Comparison of ENCODE assay signal across 9 cellular contexts in the genomic region with DNA sequence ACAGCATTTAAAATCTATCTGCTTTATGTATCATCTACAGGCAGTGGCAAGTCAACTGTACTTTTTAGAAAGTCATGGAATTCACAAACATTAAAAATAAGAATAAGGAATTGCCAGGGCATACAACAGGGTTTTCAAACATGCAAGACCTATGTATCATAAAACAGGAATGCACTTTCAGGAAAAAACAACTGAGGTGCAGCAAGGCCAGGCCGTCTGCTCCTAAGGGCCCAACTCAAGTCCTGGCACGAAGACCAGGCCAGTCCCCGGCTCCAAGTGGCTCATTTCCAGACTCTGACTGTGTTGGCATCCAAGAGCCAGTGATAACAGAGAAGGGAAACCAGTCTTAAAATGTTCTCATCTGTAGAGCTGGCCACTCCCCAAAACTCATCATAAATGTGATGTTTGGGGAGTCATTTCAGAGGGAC. TPM values are rescaled to one million over a fixed set of nuclear protein-coding genes. Genes with fewer than 3 reads are reported as not detected.
DNase-seq lines count a peak whose midpoint lies in the region; ATAC-seq, FAIRE-seq and TF ChIP-seq lines count a peak whose summit lies in the region.
"Had no signal": no experiment of that assay in that cellular context is flagged by ENCODE, and none has a peak within 500 bp of the region (broad histone marks: within the 10 kb centered on the region; RNA-seq: fewer than 3 reads in every experiment).

No MANE protein-coding gene starts in this region.

- H2AFZ ChIP-seq in endothelial cell of umbilical vein (ENCODE audit: low read depth, low read length), result no peak overlapping the region
- H2AFZ ChIP-seq in mesenchymal stem cell (ENCODE audit: low read depth, low read length), result no peak overlapping the region

- H3K9me3 Mint-ChIP-seq in CD14-positive monocyte, result peaks cover 0 to 3% (median 0%) of the 10 kb centered on the region in 7 donors

- H3K4me1 ChIP-seq in endothelial cell of umbilical vein (ENCODE audit: control insufficient read depth, extremely low read depth, insufficient read depth, low read length) (peaks cover 50% of the 10 kb centered on the region), mesenchymal stem cell (ENCODE audit: control insufficient read depth, insufficient read depth, low read depth, low read length) (peaks cover 4% of the 10 kb centered on the region), urinary bladder (ENCODE audit: insufficient read depth) (no peaks in the 10 kb centered on the region)

- H3K36me3 Mint-ChIP-seq in CD14-positive monocyte, result peaks cover 22 to 23% of the 10 kb centered on the region in 2 donors

- H2AK5ac ChIP-seq in mesenchymal stem cell (ENCODE audit: low read length, severe bottlenecking), result no peak overlapping the region

- intact Hi-C loops in endothelial cell of umbilical vein (cut with micrococcal nuclease), result loop anchor here (1.0 to 5.0 kb wide), 4 partner anchors 37 to 126 kb away; a partner anchor contains a TSS
- intact Hi-C loops in CD14-positive monocyte (cut with micrococcal nuclease), result no loop called here

- peak overlapping the region; percentile 74 for H3K9ac ChIP-seq in endothelial cell of umbilical vein (replicated peaks; ENCODE audit: extremely low read depth, insufficient read depth, low read length)
- peak overlapping the region; percentile 78 for H3K9ac ChIP-seq in mesenchymal stem cell (ENCODE audit: low read length)

- POLR2A ChIA-PET in endothelial cell of umbilical vein (lab: Charles Lee), result interaction anchor here (1.6 kb wide), 1 partner anchor 41 kb away, joined by 4 read pairs; no protein-coding TSS in a partner anchor

- H2BK5ac ChIP-seq in mesenchymal stem cell (ENCODE audit: low read depth, low read length, poor library complexity, severe bottlenecking), result no peak overlapping the region

- no peak overlapping the region for H2BK120ac ChIP-seq in mesenchymal stem cell (ENCODE audit: low read depth, low read length)

- no peak overlapping the region for H2BK12ac ChIP-seq in mesenchymal stem cell (ENCODE audit: low read length in 2 of 2)

- H4K91ac ChIP-seq in mesenchymal stem cell (ENCODE audit: low read length), result no peak overlapping the region

- no peaks in the 10 kb centered on the region for H4K20me1 ChIP-seq in endothelial cell of umbilical vein (replicated peaks; ENCODE audit: control insufficient read depth, extremely low read depth, insufficient read depth, low read length)

- no TSS peak for BruUV-seq in endothelial cell of umbilical vein (replicated peaks; lab: Mats Ljungman, UMichigan)

- H3K4me1 Mint-ChIP-seq in CD14-positive monocyte, result peaks cover 49% of the 10 kb centered on the region

- TF ChIP-seq POLR2A in endothelial cell of umbilical vein (IDR thresholded peaks at IDR 0.05; ENCODE audit: low read depth, low read length), result peak; percentile 77

- H3K18ac ChIP-seq in mesenchymal stem cell (ENCODE audit: low read depth in 1 of 2, low read length in 2 of 2), result no peak overlapping the region

- no peaks in the 10 kb centered on the region for H3K27me3 ChIP-seq in endothelial cell of umbilical vein (ENCODE audit: control insufficient read depth in 2 of 2, insufficient read depth in 2 of 2, low read length in 2 of 2)
- H3K27me3 ChIP-seq in mesenchymal stem cell (ENCODE audit: control insufficient read depth in 1 of 2, insufficient read depth in 1 of 2, low read length in 2 of 2), result no peaks in the 10 kb centered on the region

- CTCF ChIA-PET in endothelial cell of umbilical vein (lab: Charles Lee), result interaction anchor here (1.2 to 3.2 kb wide), 5 partner anchors 10 to 41 kb away, joined by 4 to 13 read pairs (median 7); no protein-coding TSS in a partner anchor

- peaks cover 10% of the 10 kb centered on the region for H3K79me1 ChIP-seq in mesenchymal stem cell (replicated peaks; ENCODE audit: low read length, poor library complexity, severe bottlenecking)

- no peak overlapping the region for H3K23ac ChIP-seq in mesenchymal stem cell (ENCODE audit: low read length in 2 of 2)

- H3K79me2 ChIP-seq in endothelial cell of umbilical vein (ENCODE audit: control insufficient read depth, insufficient read depth, low read length), result peaks cover 34% of the 10 kb centered on the region

- WGBS in mesenchymal stem cell, result 64% methylated on average over 3 of the region's 3 CpGs
- 18% methylated on average over 3 of the region's 3 CpGs for WGBS in urinary bladder

- no peak for TF ChIP-seq CTCF in endothelial cell of umbilical vein (IDR thresholded peaks at IDR 0.05; ENCODE audit: extremely low read depth in 1 of 2, insufficient read depth in 1 of 2, low read depth in 1 of 2, low read length in 2 of 2)
- TF ChIP-seq CTCF in CD14-positive monocyte (IDR thresholded peaks at IDR 0.05), result no peak

- H3K4me3 ChIP-seq in endothelial cell of umbilical vein (replicated peaks in 1 of 3; ENCODE audit: insufficient read depth in 1 of 3, low read depth in 1 of 3, low read length in 3 of 3) (no peak overlapping the region), mesenchymal stem cell (ENCODE audit: insufficient read depth in 1 of 2, low read depth in 1 of 2, low read length in 2 of 2) (peak overlapping the region in 1 of 2 experiments; percentile 47), urinary bladder (ENCODE audit: low read depth, low read length) (no peak overlapping the region)

- no peak overlapping the region for H2BK15ac ChIP-seq in mesenchymal stem cell (ENCODE audit: low read depth, poor library complexity, severe bottlenecking)

- no peak overlapping the region for H3K4me3 Mint-ChIP-seq in CD14-positive monocyte

- peak overlapping the region in 1 of 7 donors; percentile 30 for H3K27ac Mint-ChIP-seq in CD14-positive monocyte

- DNase-seq in NCI-H226, result peak; percentile 98
- peak; percentile 98 for DNase-seq in endothelial cell of umbilical vein (ENCODE audit: low read depth, low spot score)
- peak; percentile 38 for DNase-seq in mesenchymal stem cell
- no peak for DNase-seq in CD14-positive monocyte (ENCODE audit: low spot score)
- DNase-seq: NCI-H1105 treated with DMSO at 0.1 percent for 48 hours had no signal

- dilution Hi-C loops in endothelial cell of umbilical vein (cut with MboI; ENCODE audit: extremely low pct_ligation_motif_present, low sequenced_read_pairs), result no loop called here

- H3K9me3 ChIP-seq in endothelial cell of umbilical vein (replicated peaks; ENCODE audit: control insufficient read depth, insufficient read depth, low read length) (no peaks in the 10 kb centered on the region), mesenchymal stem cell (ENCODE audit: control insufficient read depth, low read length) (no peaks in the 10 kb centered on the region)

- ATAC-seq in HG03469 (IDR thresholded peaks at IDR 0.05; ENCODE audit: unreplicated experiment), result no peak
- no peak for ATAC-seq in GM18520 (IDR thresholded peaks at IDR 0.05; ENCODE audit: unreplicated experiment)

- no peaks in the 10 kb centered on the region for H3K9me1 ChIP-seq in endothelial cell of umbilical vein (replicated peaks; ENCODE audit: control insufficient read depth, extremely low read depth, insufficient read depth, low read length)

- peak; percentile 88 for FAIRE-seq in endothelial cell of umbilical vein (lab: Jason Lieb, UNC)
- FAIRE-seq: GM18507 had no signal

- peaks cover under 1 to 5% (median 1%) of the 10 kb centered on the region in 3 donors for H3K27me3 Mint-ChIP-seq in CD14-positive monocyte (ENCODE audit: low read depth in 3 of 3)

- H4K8ac ChIP-seq in mesenchymal stem cell (ENCODE audit: low read length), result no peak overlapping the region

- H3K14ac ChIP-seq in mesenchymal stem cell (ENCODE audit: low read length in 2 of 2), result no peak overlapping the region

- H3K27ac ChIP-seq in endothelial cell of umbilical vein (ENCODE audit: insufficient read depth, low read depth, low read length) (peak overlapping the region; percentile 76), mesenchymal stem cell (ENCODE audit: low read length, poor library complexity, severe bottlenecking) (peak overlapping the region; percentile 36), urinary bladder (ENCODE audit: low read depth) (peak overlapping the region; percentile 80)

- no peak overlapping the region for H3K4ac ChIP-seq in mesenchymal stem cell (ENCODE audit: low read depth in 1 of 2, low read length in 2 of 2)

- H3K36me3 ChIP-seq in endothelial cell of umbilical vein (ENCODE audit: control insufficient read depth in 2 of 2, extremely low read depth in 1 of 2, insufficient read depth in 2 of 2, low read length in 2 of 2) (no peaks in the 10 kb centered on the region), mesenchymal stem cell (ENCODE audit: control insufficient read depth in 1 of 2, insufficient read depth in 2 of 2, low read depth in 1 of 2, low read length in 2 of 2) (peaks cover 0 to 4% of the 10 kb centered on the region in 2 experiments), urinary bladder (ENCODE audit: insufficient read depth) (no peaks in the 10 kb centered on the region)

- H3K4me2 ChIP-seq in endothelial cell of umbilical vein (ENCODE audit: insufficient read depth, low read length) (peak overlapping the region; percentile 55), mesenchymal stem cell (ENCODE audit: low read length, poor library complexity, severe bottlenecking) (no peak overlapping the region)

RNA-seq across cellular contexts. Expression of a gene that starts 7.1 kb away (rescaled TPM):
- total RNA-seq in endothelial cell of umbilical vein (16.1 and 16.2 TPM in 2 replicates), urinary bladder (13.4 TPM)
- polyA plus RNA-seq in endothelial cell of umbilical vein (19.0 and 20.6 TPM in 2 replicates), urinary bladder (12.8 TPM), CD14-positive monocyte (1 to 10 TPM; 5.7 to 8.7 TPM)
- 11.3 and 15.3 TPM in 2 replicates for polyA plus RNA-seq in endothelial cell of umbilical vein (2011; cell fraction: cytosol; rRNA removed)
- polyA plus RNA-seq in endothelial cell of umbilical vein (2011; cell fraction: nucleus; rRNA removed), result 21.1 and 23.5 TPM in 2 replicates
- 7.6 and 11.4 TPM in 2 replicates for polyA plus RNA-seq in endothelial cell of umbilical vein (2012)
- polyA minus RNA-seq in endothelial cell of umbilical vein, result 15.6 and 17.3 TPM in 2 replicates
- polyA minus RNA-seq in endothelial cell of umbilical vein (2011; cell fraction: cytosol; rRNA and poly(A)+ RNA removed), result 3.7 TPM
- 21.1 and 28.7 TPM in 2 replicates for polyA minus RNA-seq in endothelial cell of umbilical vein (2011; cell fraction: nucleus; rRNA and poly(A)+ RNA removed)
- polyA plus RNA-seq in mesenchymal stem cell (2013, experiment 1 of 2), result 3.2 TPM
- 2.9 TPM for polyA plus RNA-seq in mesenchymal stem cell (2013, experiment 2 of 2)

RNA-seq across cellular contexts. Expression of a gene that starts 32.2 kb away (rescaled TPM):
- total RNA-seq in endothelial cell of umbilical vein, result not detected in 2 replicates
- polyA plus RNA-seq in endothelial cell of umbilical vein, result not detected in 2 replicates
- not detected in 2 replicates for polyA plus RNA-seq in endothelial cell of umbilical vein (2011; cell fraction: cytosol; rRNA removed)
- polyA plus RNA-seq in endothelial cell of umbilical vein (2011; cell fraction: nucleus; rRNA removed), result not detected in 2 replicates
- polyA plus RNA-seq in endothelial cell of umbilical vein (2012), result not detected in 2 replicates
- not detected in 2 replicates for polyA minus RNA-seq in endothelial cell of umbilical vein
- polyA minus RNA-seq in endothelial cell of umbilical vein (2011; cell fraction: cytosol; rRNA and poly(A)+ RNA removed), result not detected
- not detected in 2 replicates for polyA minus RNA-seq in endothelial cell of umbilical vein (2011; cell fraction: nucleus; rRNA and poly(A)+ RNA removed)
- polyA plus RNA-seq in mesenchymal stem cell (2013, experiment 1 of 2), result not detected
- polyA plus RNA-seq in mesenchymal stem cell (2013, experiment 2 of 2), result not detected
- total RNA-seq in urinary bladder, result not detected
- polyA plus RNA-seq in urinary bladder, result not detected
- polyA plus RNA-seq in CD14-positive monocyte, result not detected
